Comparison of ENCODE assay signal across 1 cellular context in genomic region chrX:153731845-153732215, GRCh38.
TF ChIP-seq lines count a peak whose summit lies in the region.

No MANE protein-coding gene starts in this region.

TF ChIP-seq in HepG2, 621 proteins besides CTCF, POLR2A, EP300 and RAD21:
- TF ChIP-seq NFYC (CRISPR knock-in tag; IDR thresholded peaks at IDR 0.05) = no peak
